Comparison of ENCODE assay signal across 9 cellular contexts in genomic region chr10:110499796-110500514, GRCh38. TPM values are rescaled to one million over a fixed set of nuclear protein-coding genes. Genes with fewer than 3 reads are reported as not detected.
DNase-seq lines count a peak whose midpoint lies in the region; ATAC-seq, FAIRE-seq and TF ChIP-seq lines count a peak whose summit lies in the region.
"Had no signal": no experiment of that assay in that cellular context is flagged by ENCODE, and none has a peak within 500 bp of the region (broad histone marks: within the 10 kb centered on the region; RNA-seq: fewer than 3 reads in every experiment).

No MANE protein-coding gene starts in this region.

- H2AFZ ChIP-seq in GM12878 (ENCODE audit: control insufficient read depth, low read depth, low read length): no peak overlapping the region

- H3K4me1 Mint-ChIP-seq in type B pancreatic cell (ENCODE audit: unreplicated experiment): peaks cover 63% of the 10 kb centered on the region

- no peaks in the 10 kb centered on the region for H3K9me3 Mint-ChIP-seq in type B pancreatic cell

- BruUV-seq in GM12878 (replicated peaks; lab: Mats Ljungman, UMichigan): no TSS peak

- in situ Hi-C loops in GM12878 (cut with MboI): loop anchor here (5.0 kb wide), 1 partner anchor 143 kb away; no protein-coding TSS in a partner anchor

- no peak for TF ChIP-seq CTCF in heart left ventricle (IDR thresholded peaks at IDR 0.05)
- TF ChIP-seq CTCF in GM12878 (IDR thresholded peaks at IDR 0.05 in 2 of 3, conservative IDR thresholded peaks at IDR 0.05 in 1 of 3; ENCODE audit: control insufficient read depth in 2 of 3, extremely low read depth in 1 of 3, insufficient read depth in 1 of 3, low read depth in 3 of 3, low read length in 3 of 3): no peak
- no peak for TF ChIP-seq CTCF in kidney epithelial cell (IDR thresholded peaks at IDR 0.05; ENCODE audit: insufficient read depth, low read length, poor library complexity, severe bottlenecking)
- no peak for TF ChIP-seq CTCF in type B pancreatic cell (conservative IDR thresholded peaks at IDR 0.05)

- intact Hi-C loops in heart left ventricle (cut with DNase I): loop anchor here in 8 of 10 donors (2.0 to 10.0 kb wide), 15 partner anchors 37 to 375 kb away; partner anchors contain the start of gene PDCD4 (in 1 of the 8)
- intact Hi-C loops in cardiac septum (cut with DNase I): loop anchor here (1.0 to 10.0 kb wide), 6 partner anchors 9 to 495 kb away; partner anchors contain the start of genes ADD3, SMC3 and SMNDC1
- intact Hi-C loops in GM12878 (cut with micrococcal nuclease; ENCODE audit: unreplicated experiment): loop anchor here (1.0 to 10.0 kb wide), 6 partner anchors 38 to 415 kb away; partner anchors contain the start of gene PDCD4

- H3K27me3 Mint-ChIP-seq in type B pancreatic cell: peaks cover 40% of the 10 kb centered on the region

- peaks cover 0 to 5% (median 0%) of the 10 kb centered on the region in 9 donors for H3K36me3 ChIP-seq in heart left ventricle
- peaks cover 0 to 2% of the 10 kb centered on the region in 2 experiments; a peak in 1 of 4 replicates for H3K36me3 ChIP-seq in GM12878 (ENCODE audit: control insufficient read depth in 2 of 2, insufficient read depth in 2 of 2, low read length in 1 of 2)
- peaks cover 5% of the 10 kb centered on the region for H3K36me3 ChIP-seq in kidney epithelial cell (ENCODE audit: control insufficient read depth, insufficient read depth, low read length)

- CTCF ChIA-PET in GM12878 (lab: Yijun Ruan, JAX): interaction anchor here (0.6 to 16.7 kb wide), 20 partner anchors 29 to 194 kb away, joined by 3 to 251 read pairs (median 4); partner anchors contain the start of gene SMNDC1

- TF ChIP-seq POLR2A in heart left ventricle (IDR thresholded peaks at IDR 0.05) (no peak), GM12878 (IDR thresholded peaks at IDR 0.05; ENCODE audit: low read depth, low read length) (peak; percentile 19; the same call in 1 of the 2 replicates)

- H3K27ac ChIP-seq in heart left ventricle: peak overlapping the region; percentile 78 to 98 (median 94)
- H3K27ac ChIP-seq in GM12878 (ENCODE audit: control insufficient read depth, insufficient read depth): peak overlapping the region; percentile 91

- 39 to 48% (median 41%) methylated on average over 9 of the region's 9 CpGs for WGBS in heart left ventricle, 4 donors
- WGBS in GM12878 (ENCODE audit: insufficient coverage, insufficient replicate concordance, low lambda C conversion rate, missing lambda C conversion rate): 42% methylated on average over 9 of the region's 9 CpGs

- peaks cover 79% of the 10 kb centered on the region for H3K79me2 ChIP-seq in GM12878 (ENCODE audit: control insufficient read depth, insufficient read depth, low read length)

- H3K4me3 ChIP-seq in heart left ventricle (peak overlapping the region; percentile 51 to 97 (median 83)), GM12878 (peak overlapping the region; percentile 95), kidney epithelial cell (ENCODE audit: low read depth, low read length) (peak overlapping the region; percentile 64)

- H3K27me3 ChIP-seq in heart left ventricle (no peaks in the 10 kb centered on the region), GM12878 (replicated peaks in 1 of 2; ENCODE audit: control insufficient read depth in 2 of 2, insufficient read depth in 2 of 2, low read length in 1 of 2) (no peaks in the 10 kb centered on the region), kidney epithelial cell (ENCODE audit: control insufficient read depth, insufficient read depth, low read length) (no peaks in the 10 kb centered on the region)

- H4K20me1 ChIP-seq in GM12878 (ENCODE audit: control insufficient read depth, insufficient read depth): peaks cover 4% of the 10 kb centered on the region; the same call in 1 of the 2 replicates

- no peak for FAIRE-seq in GM12878 (lab: Jason Lieb, UNC)

- H3K27ac Mint-ChIP-seq in type B pancreatic cell: peak overlapping the region; percentile 89

- H3K4me1 ChIP-seq in heart left ventricle (peaks cover 23 to 84% (median 60%) of the 10 kb centered on the region in 12 donors), GM12878 (ENCODE audit: control insufficient read depth, insufficient read depth, low read length) (peaks cover 46% of the 10 kb centered on the region)

- POLR2A ChIA-PET in GM12878 (lab: Charles Lee): interaction anchor here (1.0 to 7.8 kb wide), 12 partner anchors 30 to 193 kb away, joined by 3 to 102 read pairs (median 4); no protein-coding TSS in a partner anchor

- peaks cover 4% of the 10 kb centered on the region for H3K36me3 Mint-ChIP-seq in type B pancreatic cell

- SMC1A ChIA-PET in GM12878 (lab: Charles Lee; ENCODE audit: uncharacterized antibody, unreplicated experiment): interaction anchor here (1.0 to 14.7 kb wide), 22 partner anchors 8 to 543 kb away, joined by 3 to 261 read pairs (median 6); partner anchors contain the start of gene SMNDC1

- peak overlapping the region; percentile 97 for H3K4me2 ChIP-seq in GM12878 (ENCODE audit: control insufficient read depth, insufficient read depth)

- H3K9ac ChIP-seq in GM12878 (ENCODE audit: control insufficient read depth, insufficient read depth, low read length): peak overlapping the region; percentile 96

- H3K9me3 ChIP-seq in heart left ventricle (no peaks in the 10 kb centered on the region), GM12878 (replicated peaks; ENCODE audit: control insufficient read depth, insufficient read depth, low read length) (no peaks in the 10 kb centered on the region)

- ATAC-seq in heart left ventricle (no peak), GM12878 (0 out of 3 replicates have a peak, but pooled peaks have one; percentile 3), HG02981 (IDR thresholded peaks at IDR 0.05; ENCODE audit: unreplicated experiment) (no peak)

- DNase-seq in heart left ventricle (no peak), cardiac septum (ENCODE audit: low spot score) (no peak), GM12878 (ENCODE audit: low read depth, low spot score) (no peak), kidney epithelial cell (ENCODE audit: low read depth) (no peak), type B pancreatic cell (ENCODE audit: extremely low spot score, unreplicated experiment) (no peak), activated gamma-delta T cell treated with Interleukin-2 at 50 U/mL for 16 hours (no peak), NCI-H2196 (lab: John Stamatoyannopoulos, UW; ENCODE audit: unreplicated experiment) (no peak)
- DNase-seq: DMS79 treated with DMSO at 0.1 percent for 48 hours had no signal

- peak overlapping the region; percentile 92 for H3K4me3 Mint-ChIP-seq in type B pancreatic cell

- no peak for TF ChIP-seq RAD21 in GM12878 (IDR thresholded peaks at IDR 0.05; ENCODE audit: insufficient read depth, low read depth, low read length)

- RAD21 ChIA-PET in GM12878 (lab: Charles Lee; ENCODE audit: unreplicated experiment): interaction anchor here (1.1 to 11.3 kb wide), 27 partner anchors 8 to 194 kb away, joined by 3 to 325 read pairs (median 5); partner anchors contain the start of gene SMNDC1

- TF ChIP-seq EP300 in GM12878 (IDR thresholded peaks at IDR 0.05; ENCODE audit: borderline replicate concordance in 1 of 2, control insufficient read depth in 1 of 2, low read depth in 2 of 2, low read length in 2 of 2): no peak

TF ChIP-seq in GM12878, 131 proteins besides CTCF, POLR2A, EP300 and RAD21 (continues in another document):
- TF ChIP-seq PML (IDR thresholded peaks at IDR 0.05; ENCODE audit: low read length) (no peak), ZNF207 (IDR thresholded peaks at IDR 0.05; ENCODE audit: borderline replicate concordance) (no peak), NKRF (conservative IDR thresholded peaks at IDR 0.05) (0 out of 2 replicates have a peak, but pooled peaks have one; percentile 6), CBFB (IDR thresholded peaks at IDR 0.05; ENCODE audit: low read depth) (no peak), MXI1 (IDR thresholded peaks at IDR 0.05; ENCODE audit: low read depth, low read length) (peak; percentile 3; the same call in 1 of the 2 replicates)

RNA-seq across cellular contexts. Expression of gene DUSP5, which starts 2.2 kb away (rescaled TPM):
- total RNA-seq in heart left ventricle: 10 to 100 TPM in 7 of 9 donors, 1 to 10 TPM in 2; 5.5 to 36.4 (median 16.1) TPM
- polyA plus RNA-seq in heart left ventricle: 10 to 100 TPM in 1 of 2 donors, 1 to 10 TPM in 1; 3.5 to 42.7 TPM
- 29.4 TPM for total RNA-seq in cardiac septum
- total RNA-seq in GM12878 (2013; cell fraction: nucleolus; rRNA removed): 45.5 and 51.7 TPM in 2 replicates
- total RNA-seq in GM12878 (2014; rRNA removed): 24.1 and 26.8 TPM in 2 replicates
- 19.6 and 23.1 TPM in 2 replicates for total RNA-seq in GM12878 (2014; rRNA removed; fragmentation: Illumina TruSeq; extraction: Trizol)
- 41.6 and 44.9 TPM in 2 replicates for total RNA-seq in GM12878 (2021)
- polyA plus RNA-seq in GM12878 (2011; ENCODE audit: low read depth): 39.0 TPM
- 77.4 and 95.9 TPM in 2 replicates for polyA plus RNA-seq in GM12878 (2011; rRNA removed)
- polyA plus RNA-seq in GM12878 (2011; cell fraction: cytosol; rRNA removed): 141 and 145 TPM in 2 replicates
- 117 and 144 TPM in 2 replicates for polyA plus RNA-seq in GM12878 (2011; cell fraction: nucleus; rRNA removed)
- 44.8 and 52.5 TPM in 2 replicates for polyA plus RNA-seq in GM12878 (2012)
- polyA plus RNA-seq in GM12878 (2014; fragmentation: Illumina TruSeq; extraction: Trizol): 25.3 and 27.8 TPM in 2 replicates
- 10 to 100 TPM in 1 of 2 experiments, 1 to 10 TPM in 1; 7.5 to 14.6 TPM for polyA plus RNA-seq in GM12878 (2014; fragmentation: Nextera tagmentation; extraction: Ambion mirVana)
- polyA plus RNA-seq in GM12878 (2014; rRNA removed): 23.7 and 24.2 TPM in 2 replicates
- polyA plus RNA-seq in GM12878 (2016; fragmentation: Nextera tagmentation; extraction: Ambion mirVana): 1 to 10 TPM; 2.1 to 6.5 TPM
- polyA minus RNA-seq in GM12878 (2011; rRNA and poly(A)+ RNA removed): 215 and 257 TPM in 2 replicates
- polyA minus RNA-seq in GM12878 (2011; cell fraction: cytosol; rRNA and poly(A)+ RNA removed): 123 and 126 TPM in 2 replicates
- 83.2 and 120 TPM in 2 replicates for polyA minus RNA-seq in GM12878 (2011; cell fraction: nucleus; rRNA and poly(A)+ RNA removed)
- total RNA-seq in kidney epithelial cell: 88.4 and 103 TPM in 2 replicates
- 16.3 and 61.6 TPM in 2 replicates for total RNA-seq in type B pancreatic cell (ENCODE audit: low replicate concordance)
